ENCODE assay signal across 31 cellular contexts in genomic region chr12:114529956-114530355, GRCh38.
"Had no signal": no experiment of that assay in that cellular context is flagged by ENCODE, and none has a peak within 500 bp of the region (broad histone marks: within the 10 kb centered on the region; RNA-seq: fewer than 3 reads in every experiment).

No MANE protein-coding gene starts in this region.

- H3K4me3 ChIP-seq: esophagus squamous epithelium, heart right ventricle, left ventricle myocardium inferior, lower lobe of right lung, ovary, psoas muscle, sigmoid colon, stomach, testis, tibial artery, upper lobe of left lung had no signal

- H3K27me3 ChIP-seq: foreskin keratinocyte, ovary, testis, tibial artery, upper lobe of left lung had no signal

- H3K9me3 ChIP-seq: esophagus squamous epithelium, left ventricle myocardium inferior, lower lobe of right lung, ovary, psoas muscle, sigmoid colon, stomach, testis, tibial artery, upper lobe of left lung had no signal

- H3K27ac ChIP-seq: esophagus squamous epithelium, foreskin keratinocyte, heart right ventricle, left ventricle myocardium inferior, lower lobe of right lung, ovary, psoas muscle, sigmoid colon, stomach, testis, tibial artery, upper lobe of left lung had no signal

- ATAC-seq: effector memory CD8-positive, alpha-beta T cell; foreskin keratinocyte; heart right ventricle; left colon; lower lobe of right lung; natural killer cell; psoas muscle; right cardiac atrium; stimulated activated effector memory CD8-positive, alpha-beta T cell treated with anti-CD3 and anti-CD28 coated beads, Interleukin-12 subunit alpha, Interleukin-12 subunit beta, amount 100 ng/mL, for 72 hours had no signal

- DNase-seq: cortex of kidney; effector memory CD8-positive, alpha-beta T cell; erythroblast; esophagus squamous epithelium; foreskin keratinocyte; glutamatergic neuron; heart right ventricle; hypothalamus; immature natural killer cell; islet precursor cell; kidney glomerular epithelial cell; left colon; left ventricle myocardium inferior; lower lobe of right lung; natural killer cell; occipital lobe; ovary; posterior cingulate gyrus; psoas muscle; right cardiac atrium; sigmoid colon; stimulated activated CD4-positive, alpha-beta T cell treated with anti-CD3 and anti-CD28 coated beads, Interleukin-2, amount 100 ng/mL, for 24 hours; stimulated activated CD4-positive, alpha-beta T cell treated with anti-CD3 and anti-CD28 coated beads, Interleukin-4, amount 100 ng/mL, for 24 hours; stimulated activated naive CD4-positive, alpha-beta T cell treated with Interleukin-2 at 50 U/mL for 16 hours; stomach; testis; tibial artery; upper lobe of left lung had no signal

- H3K36me3 ChIP-seq: esophagus squamous epithelium, heart right ventricle, left ventricle myocardium inferior, lower lobe of right lung, ovary, sigmoid colon, stomach, tibial artery, upper lobe of left lung had no signal

- H3K4me1 ChIP-seq: esophagus squamous epithelium, foreskin keratinocyte, heart right ventricle, left ventricle myocardium inferior, lower lobe of right lung, psoas muscle, sigmoid colon, stomach, testis, tibial artery, upper lobe of left lung had no signal

- FAIRE-seq: endometrium, urothelium cell line had no signal
